In genomic region chr5:79025054-79025465, GRCh38 we compare ENCODE assay signal across 8 cellular contexts. TPM values are rescaled to one million over a fixed set of nuclear protein-coding genes. Genes with fewer than 3 reads are reported as not detected.
DNase-seq lines count a peak whose midpoint lies in the region; ATAC-seq, FAIRE-seq and TF ChIP-seq lines count a peak whose summit lies in the region.

No MANE protein-coding gene starts in this region.

- H3F3A ChIP-seq in GM23338 (replicated peaks; ENCODE audit: low read depth): no peaks in the 10 kb centered on the region

- BruUV-seq in endothelial cell of umbilical vein (replicated peaks; lab: Mats Ljungman, UMichigan): no TSS peak

- no peaks in the 10 kb centered on the region for H3K9me2 ChIP-seq in GM23338 (ENCODE audit: insufficient read depth)

- peak overlapping the region; percentile 80 for H2AFZ ChIP-seq in GM23338
- H2AFZ ChIP-seq in endothelial cell of umbilical vein (ENCODE audit: low read depth, low read length): peak overlapping the region; percentile 89

- no peak overlapping the region for H3K27ac ChIP-seq in GM23338 (ENCODE audit: low read depth)
- no peak overlapping the region for H3K27ac ChIP-seq in endothelial cell of umbilical vein (ENCODE audit: insufficient read depth, low read depth, low read length)

- H3K4me3 Mint-ChIP-seq in GM23338: peak overlapping the region; percentile 67
- H3K4me3 Mint-ChIP-seq in activated CD8-positive, alpha-beta T cell treated with anti-CD3 and anti-CD28 coated beads, Interleukin-2, amount 10 ng/mL, durations not matched to agents 7 days and 5 days: no peak overlapping the region

- H3K4me1 Mint-ChIP-seq in GM23338: peaks cover 21% of the 10 kb centered on the region
- peaks cover 5% of the 10 kb centered on the region for H3K4me1 Mint-ChIP-seq in activated CD8-positive, alpha-beta T cell treated with anti-CD3 and anti-CD28 coated beads, Interleukin-2, amount 10 ng/mL, durations not matched to agents 7 days and 5 days (ENCODE audit: low read depth)

- peaks cover 14% of the 10 kb centered on the region for H3K4me1 ChIP-seq in GM23338 (ENCODE audit: insufficient read depth)
- H3K4me1 ChIP-seq in endothelial cell of umbilical vein (ENCODE audit: control insufficient read depth, extremely low read depth, insufficient read depth, low read length): peaks cover 16% of the 10 kb centered on the region

- CTCF ChIA-PET in activated CD8-positive, alpha-beta T cell treated with anti-CD3 and anti-CD28 coated beads, Interleukin-2, amount 10 ng/mL, durations not matched to agents 7 days and 5 days (lab: Charles Lee): interaction anchor here (0.7 to 9.1 kb wide), 53 partner anchors 9 to 511 kb away, joined by 3 to 368 read pairs (median 5); partner anchors contain the start of gene ARSB
- CTCF ChIA-PET in endothelial cell of umbilical vein (lab: Charles Lee): interaction anchor here (0.6 to 13.1 kb wide), 98 partner anchors 9 to 1283 kb away, joined by 3 to 726 read pairs (median 4); partner anchors contain the start of genes ARSB, BHMT2, DMGDH and HOMER1

- POLR2A ChIA-PET in activated CD8-positive, alpha-beta T cell treated with anti-CD3 and anti-CD28 coated beads, Interleukin-2, amount 10 ng/mL, durations not matched to agents 7 days and 5 days (lab: Charles Lee): no interaction called here
- POLR2A ChIA-PET in endothelial cell of umbilical vein (lab: Charles Lee): interaction anchor here (0.8 kb wide), 1 partner anchor 108 kb away, joined by 4 read pairs; no protein-coding TSS in a partner anchor

- peak; percentile 12 for FAIRE-seq in endothelial cell of umbilical vein (lab: Jason Lieb, UNC)

- no peak overlapping the region for H3K27ac Mint-ChIP-seq in GM23338
- H3K27ac Mint-ChIP-seq in activated CD8-positive, alpha-beta T cell treated with anti-CD3 and anti-CD28 coated beads, Interleukin-2, amount 10 ng/mL, durations not matched to agents 7 days and 5 days: no peak overlapping the region

- DNase-seq in AG09309 (ENCODE audit: low read depth) (no peak), GM23338 (ENCODE audit: low spot score) (peak; percentile 79), NCI-H510A (lab: John Stamatoyannopoulos, UW) (peak; percentile 0), endothelial cell of umbilical vein (ENCODE audit: low read depth, low spot score) (peak; percentile 65), mucosa of gallbladder (ENCODE audit: low spot score) (peak; percentile 32)
- DNase-seq in activated CD8-positive, alpha-beta T cell treated with anti-CD3 and anti-CD28 coated beads, Interleukin-2, amount 10 ng/mL, durations not matched to agents 7 days and 5 days: peak; percentile 65
- DNase-seq in stimulated activated CD8-positive, alpha-beta memory T cell treated with anti-CD3 and anti-CD28 coated beads, Interleukin-7, amount 100 ng/mL, for 4 hours (ENCODE audit: low read depth in 2 of 2): peak; percentile 3 to 8

- ATAC-seq in GM23338 (peak; percentile 64), HG03378 (IDR thresholded peaks at IDR 0.05; ENCODE audit: unreplicated experiment) (no peak)
- ATAC-seq in activated CD8-positive, alpha-beta T cell treated with anti-CD3 and anti-CD28 coated beads, Interleukin-2, amount 10 ng/mL, durations not matched to agents 7 days and 5 days: no peak

- H3K9me3 ChIP-seq in endothelial cell of umbilical vein (replicated peaks; ENCODE audit: control insufficient read depth, insufficient read depth, low read length): no peaks in the 10 kb centered on the region

- peaks cover 3% of the 10 kb centered on the region for H3K27me3 Mint-ChIP-seq in GM23338 (ENCODE audit: insufficient read depth, low read depth, poor library complexity)
- peaks cover 34% of the 10 kb centered on the region for H3K27me3 Mint-ChIP-seq in activated CD8-positive, alpha-beta T cell treated with anti-CD3 and anti-CD28 coated beads, Interleukin-2, amount 10 ng/mL, durations not matched to agents 7 days and 5 days (ENCODE audit: low read depth)

- peak; percentile 93 for TF ChIP-seq CTCF in AG09309 (IDR thresholded peaks at IDR 0.05; ENCODE audit: control insufficient read depth, insufficient read depth, low read depth, low read length, missing control alignments)
- peak; percentile 94 to 100 for TF ChIP-seq CTCF in GM23338 (conservative IDR thresholded peaks at IDR 0.05; ENCODE audit: low read depth in 2 of 2)
- peak; percentile 79 to 86 for TF ChIP-seq CTCF in endothelial cell of umbilical vein (IDR thresholded peaks at IDR 0.05; ENCODE audit: extremely low read depth in 1 of 2, insufficient read depth in 1 of 2, low read depth in 1 of 2, low read length in 2 of 2)

- dilution Hi-C loops in endothelial cell of umbilical vein (cut with MboI; ENCODE audit: extremely low pct_ligation_motif_present, low sequenced_read_pairs): no loop called here

- H3K79me2 ChIP-seq in GM23338 (replicated peaks; ENCODE audit: insufficient read depth) (no peaks in the 10 kb centered on the region), endothelial cell of umbilical vein (ENCODE audit: control insufficient read depth, insufficient read depth, low read length) (no peaks in the 10 kb centered on the region)

- H3K27me3 ChIP-seq in GM23338 (ENCODE audit: insufficient read depth) (no peaks in the 10 kb centered on the region), endothelial cell of umbilical vein (ENCODE audit: control insufficient read depth in 2 of 2, insufficient read depth in 2 of 2, low read length in 2 of 2) (peaks cover 2 to 19% of the 10 kb centered on the region in 2 experiments)

- H3K4me3 ChIP-seq in AG09309 (ENCODE audit: control insufficient read depth, low read depth, low read length): peak overlapping the region; percentile 18
- peak overlapping the region; percentile 40 for H3K4me3 ChIP-seq in GM23338
- peak overlapping the region in 2 of 3 experiments; percentile 14 to 15 for H3K4me3 ChIP-seq in endothelial cell of umbilical vein (replicated peaks in 1 of 3; ENCODE audit: insufficient read depth in 1 of 3, low read depth in 1 of 3, low read length in 3 of 3)

- H3K9ac ChIP-seq in endothelial cell of umbilical vein (replicated peaks; ENCODE audit: extremely low read depth, insufficient read depth, low read length): peak overlapping the region; percentile 8

- no peaks in the 10 kb centered on the region for H3K36me3 Mint-ChIP-seq in GM23338 (ENCODE audit: low read depth)
- H3K36me3 Mint-ChIP-seq in activated CD8-positive, alpha-beta T cell treated with anti-CD3 and anti-CD28 coated beads, Interleukin-2, amount 10 ng/mL, durations not matched to agents 7 days and 5 days (ENCODE audit: low read depth): no peaks in the 10 kb centered on the region

- no peak for TF ChIP-seq POLR2A in endothelial cell of umbilical vein (IDR thresholded peaks at IDR 0.05; ENCODE audit: low read depth, low read length)

- H4K20me1 ChIP-seq in GM23338 (replicated peaks; ENCODE audit: insufficient read depth): no peaks in the 10 kb centered on the region
- no peaks in the 10 kb centered on the region for H4K20me1 ChIP-seq in endothelial cell of umbilical vein (replicated peaks; ENCODE audit: control insufficient read depth, extremely low read depth, insufficient read depth, low read length)

- H3K4me2 ChIP-seq in GM23338: peak overlapping the region; percentile 73
- H3K4me2 ChIP-seq in endothelial cell of umbilical vein (ENCODE audit: insufficient read depth, low read length): peak overlapping the region; percentile 61

- H3K9me3 Mint-ChIP-seq in GM23338: no peaks in the 10 kb centered on the region
- H3K9me3 Mint-ChIP-seq in activated CD8-positive, alpha-beta T cell treated with anti-CD3 and anti-CD28 coated beads, Interleukin-2, amount 10 ng/mL, durations not matched to agents 7 days and 5 days (ENCODE audit: insufficient read depth): no peaks in the 10 kb centered on the region

- no peaks in the 10 kb centered on the region for H3K9me1 ChIP-seq in endothelial cell of umbilical vein (replicated peaks; ENCODE audit: control insufficient read depth, extremely low read depth, insufficient read depth, low read length)

- H3K36me3 ChIP-seq in GM23338 (ENCODE audit: insufficient read depth): no peaks in the 10 kb centered on the region
- H3K36me3 ChIP-seq in endothelial cell of umbilical vein (ENCODE audit: control insufficient read depth in 2 of 2, extremely low read depth in 1 of 2, insufficient read depth in 2 of 2, low read length in 2 of 2): no peaks in the 10 kb centered on the region

- intact Hi-C loops in endothelial cell of umbilical vein (cut with micrococcal nuclease): loop anchor here (1.0 to 2.0 kb wide), 5 partner anchors 85 to 1058 kb away; no protein-coding TSS in a partner anchor

RNA-seq across cellular contexts. Expression of gene ARSB, which starts 40.0 kb away (rescaled TPM):
- total RNA-seq in GM23338 (2014; rRNA removed; shearing (Covaris generic)): 24.6 and 27.2 TPM in 2 replicates
- polyA plus RNA-seq in GM23338 (2016; fragmentation: Nextera tagmentation; extraction: Ambion mirVana) (7.4 and 7.8 TPM in 2 replicates), endothelial cell of umbilical vein (17.0 and 17.2 TPM in 2 replicates)
- total RNA-seq in activated CD8-positive, alpha-beta T cell treated with anti-CD3 and anti-CD28 coated beads, Interleukin-2, amount 10 ng/mL, durations not matched to agents 7 days and 5 days: 10 to 100 TPM; 10.3 TPM
- total RNA-seq in endothelial cell of umbilical vein (24.8 and 25.8 TPM in 2 replicates), mucosa of gallbladder (13.6 TPM)
- 16.2 and 17.1 TPM in 2 replicates for polyA plus RNA-seq in endothelial cell of umbilical vein (2011; cell fraction: cytosol; rRNA removed)
- polyA plus RNA-seq in endothelial cell of umbilical vein (2011; cell fraction: nucleus; rRNA removed): 7.3 and 8.8 TPM in 2 replicates
- 8.9 and 12.7 TPM in 2 replicates for polyA plus RNA-seq in endothelial cell of umbilical vein (2012)
- polyA minus RNA-seq in endothelial cell of umbilical vein: 28.5 and 29.6 TPM in 2 replicates
- polyA minus RNA-seq in endothelial cell of umbilical vein (2011; cell fraction: cytosol; rRNA and poly(A)+ RNA removed): 7.8 TPM
- polyA minus RNA-seq in endothelial cell of umbilical vein (2011; cell fraction: nucleus; rRNA and poly(A)+ RNA removed): 16.0 and 19.8 TPM in 2 replicates

RNA-seq across cellular contexts. Expression of gene DMGDH, which starts 44.4 kb away (rescaled TPM):
- total RNA-seq in GM23338 (2014; rRNA removed; shearing (Covaris generic)): 0.52 TPM in 1 of 2 replicates, not detected in the other
- polyA plus RNA-seq in GM23338 (2016; fragmentation: Nextera tagmentation; extraction: Ambion mirVana) (0.63 and 0.94 TPM in 2 replicates), endothelial cell of umbilical vein (0.03 and 0.11 TPM in 2 replicates)
- total RNA-seq in activated CD8-positive, alpha-beta T cell treated with anti-CD3 and anti-CD28 coated beads, Interleukin-2, amount 10 ng/mL, durations not matched to agents 7 days and 5 days: not detected
- total RNA-seq in endothelial cell of umbilical vein (not detected in 2 replicates), mucosa of gallbladder (1.6 TPM)
- 0.10 TPM in 1 of 2 replicates, not detected in the other for polyA plus RNA-seq in endothelial cell of umbilical vein (2011; cell fraction: cytosol; rRNA removed)
- polyA plus RNA-seq in endothelial cell of umbilical vein (2011; cell fraction: nucleus; rRNA removed): 0.08 and 0.14 TPM in 2 replicates
- not detected in 2 replicates for polyA plus RNA-seq in endothelial cell of umbilical vein (2012)
- not detected in 2 replicates for polyA minus RNA-seq in endothelial cell of umbilical vein
- polyA minus RNA-seq in endothelial cell of umbilical vein (2011; cell fraction: cytosol; rRNA and poly(A)+ RNA removed): not detected
- polyA minus RNA-seq in endothelial cell of umbilical vein (2011; cell fraction: nucleus; rRNA and poly(A)+ RNA removed): 0.48 TPM in 1 of 2 replicates, not detected in the other

RNA-seq across cellular contexts. Expression of gene BHMT2, which starts 44.5 kb away (rescaled TPM):
- 1.7 and 2.5 TPM in 2 replicates for total RNA-seq in GM23338 (2014; rRNA removed; shearing (Covaris generic))
- polyA plus RNA-seq in GM23338 (2016; fragmentation: Nextera tagmentation; extraction: Ambion mirVana) (1.1 and 1.9 TPM in 2 replicates), endothelial cell of umbilical vein (0.81 and 0.92 TPM in 2 replicates)
- not detected for total RNA-seq in activated CD8-positive, alpha-beta T cell treated with anti-CD3 and anti-CD28 coated beads, Interleukin-2, amount 10 ng/mL, durations not matched to agents 7 days and 5 days
- total RNA-seq in endothelial cell of umbilical vein (0.71 and 0.76 TPM in 2 replicates), mucosa of gallbladder (11.0 TPM)
- 0.52 and 0.70 TPM in 2 replicates for polyA plus RNA-seq in endothelial cell of umbilical vein (2011; cell fraction: cytosol; rRNA removed)
- polyA plus RNA-seq in endothelial cell of umbilical vein (2011; cell fraction: nucleus; rRNA removed): 1.9 and 2.5 TPM in 2 replicates
- 0.33 TPM in 1 of 2 replicates, not detected in the other for polyA plus RNA-seq in endothelial cell of umbilical vein (2012)
- 0.92 and 1.3 TPM in 2 replicates for polyA minus RNA-seq in endothelial cell of umbilical vein
- polyA minus RNA-seq in endothelial cell of umbilical vein (2011; cell fraction: cytosol; rRNA and poly(A)+ RNA removed): not detected
- 0.43 and 0.67 TPM in 2 replicates for polyA minus RNA-seq in endothelial cell of umbilical vein (2011; cell fraction: nucleus; rRNA and poly(A)+ RNA removed)
